ENCODE assay signal across 8 cellular contexts in the genomic region with DNA sequence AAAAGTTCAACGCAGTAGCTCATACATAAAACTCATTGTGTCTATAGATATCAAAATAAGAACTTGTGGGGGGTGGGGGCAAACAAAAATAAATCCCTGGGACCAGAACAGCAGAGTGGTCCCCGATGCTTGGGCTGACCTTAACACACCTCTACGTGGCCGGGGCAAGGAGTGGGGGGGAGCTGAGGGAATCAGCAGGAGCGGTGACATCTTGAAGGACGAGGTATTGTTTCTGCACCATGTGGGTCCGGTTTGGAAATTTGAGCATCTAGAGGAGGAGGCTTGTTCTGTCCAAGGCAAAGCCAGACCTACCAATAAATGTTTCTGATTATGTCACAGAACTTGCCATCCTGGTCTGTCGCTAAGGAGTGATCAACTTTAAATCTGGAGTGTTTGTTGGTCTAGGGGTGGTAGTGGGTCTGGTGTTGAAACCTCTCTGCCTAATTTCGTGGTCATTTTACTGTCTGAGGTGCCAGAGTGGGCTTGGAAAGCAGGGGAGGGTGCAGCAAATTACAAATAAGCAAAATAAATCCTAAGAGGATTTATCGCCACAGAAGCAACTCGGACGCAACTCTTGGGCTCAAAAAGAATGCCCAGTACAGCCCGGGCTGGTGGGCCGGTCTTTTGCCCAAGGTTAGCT. TPM values are rescaled to one million over a fixed set of nuclear protein-coding genes. Genes with fewer than 3 reads are reported as not detected.
A peak's percentile ranks its signal among the peaks of the same experiment; 100 is the strongest.
DNase-seq lines count a peak whose midpoint lies in the region; ATAC-seq and TF ChIP-seq lines count a peak whose summit lies in the region.

No MANE protein-coding gene starts in this region.

- no peaks in the 10 kb centered on the region for H3K9me3 ChIP-seq in sigmoid colon

- no peaks in the 10 kb centered on the region for H3K27me3 Mint-ChIP-seq in T-cell

- H3K4me1 Mint-ChIP-seq in T-cell: peaks cover 30 to 42% (median 34%) of the 10 kb centered on the region in 3 donors

- WGBS in sigmoid colon, 2 donors: 36 to 51% methylated on average over 14 of the region's 14 CpGs

- no peak for TF ChIP-seq POLR2A in sigmoid colon (IDR thresholded peaks at IDR 0.05)

- POLR2A ChIA-PET in T-cell (lab: Charles Lee): no interaction called here

- intact Hi-C loops in sigmoid colon (cut with DNase I): loop anchor here (5.0 kb wide), 3 partner anchors 55 to 245 kb away; no protein-coding TSS in a partner anchor

- TF ChIP-seq EP300 in sigmoid colon (IDR thresholded peaks at IDR 0.05): no peak

- H3K36me3 ChIP-seq in sigmoid colon: no peaks in the 10 kb centered on the region

- no peaks in the 10 kb centered on the region for H3K9me3 Mint-ChIP-seq in T-cell

- peaks cover 0 to 32% (median 25%) of the 10 kb centered on the region in 4 donors for H3K4me1 ChIP-seq in sigmoid colon

- H3K27ac Mint-ChIP-seq in T-cell: peak overlapping the region; percentile 12 to 37

- no peak for DNase-seq in GM12864 (ENCODE audit: low read depth)
- DNase-seq in T-cell: no peak
- no peak for DNase-seq in fibroblast of the aortic adventitia (ENCODE audit: low read depth)
- no peak for DNase-seq in sigmoid colon
- no peak for DNase-seq in NK-92 (lab: John Stamatoyannopoulos, UW; ENCODE audit: unreplicated experiment)
- no peak for DNase-seq in NCI-H2081 treated with DMSO at 0.1 percent for 48 hours (lab: John Stamatoyannopoulos, UW)

- H3K27me3 ChIP-seq in sigmoid colon: no peaks in the 10 kb centered on the region

- ATAC-seq in T-cell (replicated peaks in 1 of 4) (no peak), GM21786 (IDR thresholded peaks at IDR 0.05; ENCODE audit: unreplicated experiment) (no peak), GM18867 (IDR thresholded peaks at IDR 0.05; ENCODE audit: unreplicated experiment) (no peak)

- peak overlapping the region; percentile 97 to 98 (median 98) for H3K27ac ChIP-seq in sigmoid colon

- H3K4me3 ChIP-seq in GM12864 (ENCODE audit: low read depth, low read length) (peak overlapping the region; percentile 94), fibroblast of the aortic adventitia (ENCODE audit: low read depth, low read length) (peak overlapping the region; percentile 74), sigmoid colon (peak overlapping the region; percentile 84 to 98 (median 95))

- TF ChIP-seq CTCF in GM12864 (IDR thresholded peaks at IDR 0.05; ENCODE audit: low read depth, low read length, missing control alignments): no peak
- TF ChIP-seq CTCF in fibroblast of the aortic adventitia (IDR thresholded peaks at IDR 0.05; ENCODE audit: insufficient read depth, low read length): no peak
- TF ChIP-seq CTCF in sigmoid colon (IDR thresholded peaks at IDR 0.05): no peak

- H3K4me3 Mint-ChIP-seq in T-cell: peak overlapping the region; percentile 76 to 89 (median 82)

- no peaks in the 10 kb centered on the region for H3K36me3 Mint-ChIP-seq in T-cell

- CTCF ChIA-PET in T-cell (lab: Charles Lee): interaction anchor here (0.6 kb wide), 3 partner anchors 9 to 240 kb away, joined by 3 to 5 read pairs (median 4); no protein-coding TSS in a partner anchor

RNA-seq across cellular contexts. Expression of gene RAPGEF2, which starts 0.8 kb away (rescaled TPM):
- total RNA-seq in T-cell: 10 to 100 TPM; 16.8 to 28.5 (median 26.4) TPM
- 25.7 and 44.0 TPM in 2 replicates for total RNA-seq in fibroblast of the aortic adventitia (ENCODE audit: low replicate concordance)
- 10 to 100 TPM; 34.2 to 63.1 (median 55.9) TPM for total RNA-seq in sigmoid colon
- polyA plus RNA-seq in sigmoid colon: 10 to 100 TPM in 2 of 3 donors, 1 to 10 TPM in 1; 7.8 to 18.5 (median 10.7) TPM
